9 cellular contexts compared by ENCODE assay signal in genomic region chr16:75053791-75054555, GRCh38. TPM values are rescaled to one million over a fixed set of nuclear protein-coding genes. Genes with fewer than 3 reads are reported as not detected.
DNase-seq lines count a peak whose midpoint lies in the region; ATAC-seq and TF ChIP-seq lines count a peak whose summit lies in the region.
"Had no signal": no experiment of that assay in that cellular context is flagged by ENCODE, and none has a peak within 500 bp of the region (broad histone marks: within the 10 kb centered on the region; RNA-seq: fewer than 3 reads in every experiment).

No MANE protein-coding gene starts in this region.

- no peak overlapping the region for H3K4me3 Mint-ChIP-seq in neural crest cell

- 74 to 93% methylated on average over 3 to 4 of the region's 4 CpGs for WGBS in body of pancreas, 2 donors

- H3K36me3 Mint-ChIP-seq in neural crest cell (ENCODE audit: low read depth): peaks cover 4% of the 10 kb centered on the region

- H3K4me3 ChIP-seq in body of pancreas: no peak overlapping the region
- H3K4me3 ChIP-seq: skin epidermis had no signal

- H3K9me3 ChIP-seq in body of pancreas: no peaks in the 10 kb centered on the region

- ATAC-seq in body of pancreas: no peak

- no peak for TF ChIP-seq POLR2A in body of pancreas (IDR thresholded peaks at IDR 0.05)

- H3K4me1 ChIP-seq in body of pancreas: no peaks in the 10 kb centered on the region

- DNase-seq in COLO668 (lab: John Stamatoyannopoulos, UW; ENCODE audit: unreplicated experiment) (peak; percentile 94), NCI-H187 (lab: John Stamatoyannopoulos, UW) (peak; percentile 53 to 81), body of pancreas (peak; percentile 21 to 51 (median 46)), neural crest cell (ENCODE audit: low read depth, low spot score) (no peak), HCEC 1CT (no peak), HEK293T (ENCODE audit: extremely low spot score) (no peak), NCI-H82 (lab: John Stamatoyannopoulos, UW) (no peak), SW 1271 (lab: John Stamatoyannopoulos, UW) (no peak)

- peaks cover 6% of the 10 kb centered on the region for H3K9me3 Mint-ChIP-seq in neural crest cell

- CTCF ChIA-PET in HEK293T (lab: Yijun Ruan, JAX): interaction anchor here (0.6 to 1.3 kb wide), 2 partner anchors 55 to 145 kb away, joined by 3 to 10 read pairs; partner anchors contain the start of gene ZNRF1

- H3K27ac ChIP-seq in body of pancreas: no peak overlapping the region

- H3K36me3 ChIP-seq in body of pancreas (replicated peaks in 1 of 2; ENCODE audit: insufficient read depth in 1 of 2, low read depth in 2 of 2): no peaks in the 10 kb centered on the region

- H3K27ac Mint-ChIP-seq in neural crest cell (ENCODE audit: unreplicated experiment): peak overlapping the region; percentile 9

- no peaks in the 10 kb centered on the region for H3K27me3 ChIP-seq in body of pancreas

- no peaks in the 10 kb centered on the region for H3K27me3 Mint-ChIP-seq in neural crest cell (ENCODE audit: low read depth)

- intact Hi-C loops in body of pancreas (cut with DNase I): no loop called here

- TF ChIP-seq CTCF in body of pancreas (IDR thresholded peaks at IDR 0.05): no peak
- no peak for TF ChIP-seq CTCF in neural crest cell (conservative IDR thresholded peaks at IDR 0.05)

- peaks cover 22% of the 10 kb centered on the region for H3K4me1 Mint-ChIP-seq in neural crest cell

- POLR2A ChIA-PET in HEK293T (lab: Yijun Ruan, JAX): no interaction called here

TF ChIP-seq in HEK293T, 16 proteins besides CTCF, POLR2A, EP300 and RAD21:
- TF ChIP-seq L3MBTL2 (conservative IDR thresholded peaks at IDR 0.05) (no peak), PKNOX1 (IDR thresholded peaks at IDR 0.05) (no peak), FOXM1 (IDR thresholded peaks at IDR 0.05; ENCODE audit: borderline replicate concordance) (no peak), ELF4 (IDR thresholded peaks at IDR 0.05) (no peak), SUZ12 (IDR thresholded peaks at IDR 0.05) (no peak), BHLHE40 (IDR thresholded peaks at IDR 0.05; ENCODE audit: borderline replicate concordance) (no peak), HDGF (IDR thresholded peaks at IDR 0.05; ENCODE audit: borderline replicate concordance) (no peak), FOXK2 (IDR thresholded peaks at IDR 0.05) (no peak), ARNT (IDR thresholded peaks at IDR 0.05) (no peak), TARDBP (IDR thresholded peaks at IDR 0.05) (no peak), LEF1 (IDR thresholded peaks at IDR 0.05; ENCODE audit: borderline replicate concordance) (no peak), SP1 (IDR thresholded peaks at IDR 0.05) (no peak), FOXA1 (IDR thresholded peaks at IDR 0.05) (no peak), NFRKB (IDR thresholded peaks at IDR 0.05) (no peak), CTBP1 (IDR thresholded peaks at IDR 0.05; ENCODE audit: borderline replicate concordance) (no peak), ZNF384 (IDR thresholded peaks at IDR 0.05) (no peak)

RNA-seq across cellular contexts. Expression of gene ZNRF1, which starts 55.1 kb away (rescaled TPM):
- total RNA-seq in body of pancreas: 10 to 100 TPM in 1 of 2 donors, 1 to 10 TPM in 1; 9.3 to 21.4 TPM
- total RNA-seq in neural crest cell: 48.4 and 54.8 TPM in 2 replicates

Comparison
In these comparisons a context has a peak if more than half of its experiments do, and no peak if none do; other contexts are left out.
1. DNase-seq: peak in COLO668 (single experiment), NCI-H187 (2 of 2) and body of pancreas (4 of 4); none in neural crest cell (single experiment), HCEC 1CT (single experiment), HEK293T (single experiment), NCI-H82 (single experiment) and SW 1271 (0 of 2).